Comparison of ENCODE assay signal across 21 cellular contexts in genomic region chr3:15354485-15354884, GRCh38.
"Had no signal": no experiment of that assay in that cellular context is flagged by ENCODE, and none has a peak within 500 bp of the region (broad histone marks: within the 10 kb centered on the region; RNA-seq: fewer than 3 reads in every experiment).

No MANE protein-coding gene starts in this region.

- H3K27ac Mint-ChIP-seq: activated CD4-positive, alpha-beta T cell treated with anti-CD3 and anti-CD28 coated beads for 36 hours; activated CD8-positive, alpha-beta T cell treated with anti-CD3 and anti-CD28 coated beads, Interleukin-2, amount 10 ng/mL, durations not matched to agents 7 days and 5 days; activated T-cell treated with anti-CD3 and anti-CD28 coated beads, Interleukin-2, amount 50 U/mL, for 24 hours; activated T-helper 1 cell treated with anti-CD3 and anti-CD28 coated beads, Interleukin-12 subunit alpha, Interleukin-12 subunit beta, Interleukin-2, Interleukin-4 antibody, amounts not matched to agents 30 ng/mL and 10 ng/mL and 1 ng/mL, durations not matched to agents 14 hours and 24 hours and 36 hours had no signal

- H3K4me3 Mint-ChIP-seq: activated CD4-positive, alpha-beta T cell treated with anti-CD3 and anti-CD28 coated beads for 36 hours; activated CD8-positive, alpha-beta T cell treated with anti-CD3 and anti-CD28 coated beads, Interleukin-2, amount 10 ng/mL, durations not matched to agents 7 days and 5 days; activated T-cell treated with anti-CD3 and anti-CD28 coated beads, Interleukin-2, amount 50 U/mL, for 24 hours; activated T-helper 1 cell treated with anti-CD3 and anti-CD28 coated beads, Interleukin-12 subunit alpha, Interleukin-12 subunit beta, Interleukin-2, Interleukin-4 antibody, amounts not matched to agents 30 ng/mL and 10 ng/mL and 1 ng/mL, durations not matched to agents 14 hours and 24 hours and 36 hours had no signal

- ATAC-seq: activated CD4-positive, alpha-beta T cell treated with anti-CD3 and anti-CD28 coated beads for 36 hours; activated CD8-positive, alpha-beta T cell treated with anti-CD3 and anti-CD28 coated beads, Interleukin-2, amount 10 ng/mL, durations not matched to agents 7 days and 5 days; Panc1 had no signal

- DNase-seq: activated CD4-positive, alpha-beta T cell treated with anti-CD3 and anti-CD28 coated beads for 36 hours; activated CD4-positive, alpha-beta T cell treated with anti-CD3 and anti-CD28 coated beads, Interleukin-2, amount 50 U/mL, for 4 hours; activated CD8-positive, alpha-beta T cell treated with anti-CD3 and anti-CD28 coated beads, Interleukin-2, amount 10 ng/mL, durations not matched to agents 7 days and 5 days; activated effector memory CD4-positive, alpha-beta T cell treated with anti-CD3 and anti-CD28 coated beads, Interleukin-2, amount 50 U/mL, for 16 hours; activated naive CD4-positive, alpha-beta T cell treated with anti-CD3 and anti-CD28 coated beads, Interleukin-2, amount 50 U/mL, for 16 hours; activated T-cell treated with anti-CD3 and anti-CD28 coated beads, Interleukin-2, amount 50 U/mL, for 24 hours; aorta; caudate nucleus; MG63; NCI-H1092 treated with DMSO at 0.1 percent for 48 hours; NCI-H1436; NCI-H1694 treated with DMSO at 0.1 percent for 48 hours; NCI-H2029 treated with DMSO at 0.1 percent for 48 hours; NCI-H345; NCI-H510A; NCI-H526 treated with DMSO at 0.1 percent for 48 hours; NK-92 treated with Interleukin-12 subunit alpha and Interleukin-12 subunit beta, amount 100 ng/mL, for 24 hours; OCI-M1; SHP77 treated with DMSO at 0.1 percent for 48 hours had no signal

- H3K9me3 Mint-ChIP-seq: activated T-cell treated with anti-CD3 and anti-CD28 coated beads, Interleukin-2, amount 50 U/mL, for 24 hours had no signal

- H3K27me3 Mint-ChIP-seq: activated CD4-positive, alpha-beta T cell treated with anti-CD3 and anti-CD28 coated beads for 36 hours; activated T-cell treated with anti-CD3 and anti-CD28 coated beads, Interleukin-2, amount 50 U/mL, for 24 hours had no signal
